Comparison of ENCODE assay signal across 24 cellular contexts in genomic region chr13:74230984-74231443, GRCh38.
DNase-seq lines count a peak whose midpoint lies in the region; ATAC-seq, FAIRE-seq and TF ChIP-seq lines count a peak whose summit lies in the region.
"Had no signal": no experiment of that assay in that cellular context is flagged by ENCODE, and none has a peak within 500 bp of the region (broad histone marks: within the 10 kb centered on the region; RNA-seq: fewer than 3 reads in every experiment).

No MANE protein-coding gene starts in this region.

- peaks cover 2% of the 10 kb centered on the region for H3K9me3 Mint-ChIP-seq in CD4-positive, alpha-beta T cell
- H3K9me3 Mint-ChIP-seq in CD8-positive, alpha-beta memory T cell: no peaks in the 10 kb centered on the region
- peaks cover 7% of the 10 kb centered on the region for H3K9me3 Mint-ChIP-seq in activated T-helper 17 cell treated with anti-CD3 and anti-CD28 coated beads, Interleukin-2, amount 50 U/mL, for 72 hours
- H3K9me3 Mint-ChIP-seq in naive thymus-derived CD4-positive, alpha-beta T cell: peaks cover 0 to 12% (median 4%) of the 10 kb centered on the region in 11 donors
- H3K9me3 Mint-ChIP-seq: endodermal cell had no signal

- ATAC-seq in CD4-positive, alpha-beta T cell (ENCODE audit: poor library complexity): peak; percentile 88
- peak; percentile 97 for ATAC-seq in activated T-helper 17 cell treated with anti-CD3 and anti-CD28 coated beads, Interleukin-2, amount 50 U/mL, for 72 hours (replicated peaks)
- peak; percentile 85 for ATAC-seq in naive thymus-derived CD4-positive, alpha-beta T cell
- ATAC-seq: lower lobe of right lung had no signal

- intact Hi-C loops in CD4-positive, alpha-beta T cell (cut with DNase I, micrococcal nuclease): loop anchor here (5.0 kb wide), 5 partner anchors 36 to 464 kb away; partner anchors contain the start of gene KLF12 (in 1 of the 2)
- intact Hi-C loops in naive thymus-derived CD4-positive, alpha-beta T cell (cut with micrococcal nuclease): loop anchor here (1.0 to 5.0 kb wide), 12 partner anchors 13 to 1449 kb away; partner anchors contain the start of genes DIS3 (in 1 of the 2) and PIBF1 (in 1 of the 2)
- intact Hi-C loops in mammary epithelial cell (cut with micrococcal nuclease): no loop called here
- intact Hi-C loops in kidney (cut with DNase I): no loop called here

- no peak for DNase-seq in CD4-positive, alpha-beta T cell
- DNase-seq in CD8-positive, alpha-beta memory T cell: peak in 2 of 5 donors; percentile 45 to 63
- peak in 7 of 9 donors; percentile 37 to 78 (median 69) for DNase-seq in naive thymus-derived CD4-positive, alpha-beta T cell
- no peak for DNase-seq in effector CD8-positive, alpha-beta T cell (lab: John Stamatoyannopoulos, UW)
- no peak for DNase-seq in mammary epithelial cell
- DNase-seq in kidney: no peak
- DNase-seq: activated B cell treated with CpG ODN at 0.5 μM for 24 hours; brain microvascular endothelial cell; DMS79; endodermal cell; KBM-7; lower lobe of right lung; NCI-H146; NCI-H2171; NCI-H526; nucleus accumbens; stimulated activated CD4-positive, alpha-beta T cell treated with anti-CD3 and anti-CD28 coated beads, Interleukin-4, amount 100 ng/mL, for 1 hour; stimulated activated naive CD4-positive, alpha-beta T cell treated with Interleukin-2 at 50 U/mL for 16 hours; tibial artery had no signal

- no peak overlapping the region for H3K9ac ChIP-seq in mammary epithelial cell (ENCODE audit: insufficient read depth, low read length)
- H3K9ac ChIP-seq in kidney (ENCODE audit: low read length in 2 of 2): no peak overlapping the region

- no TSS peak for BruUV-seq in mammary epithelial cell (replicated peaks; lab: Mats Ljungman, UMichigan)

- H3K27ac ChIP-seq in CD4-positive, alpha-beta T cell (ENCODE audit: low read depth, low read length): peak overlapping the region; percentile 15
- peak overlapping the region; percentile 45 for H3K27ac ChIP-seq in CD8-positive, alpha-beta memory T cell (ENCODE audit: low read depth, low read length)
- H3K27ac ChIP-seq in naive thymus-derived CD4-positive, alpha-beta T cell (ENCODE audit: low read depth, low read length): peak overlapping the region; percentile 70
- H3K27ac ChIP-seq in mammary epithelial cell (ENCODE audit: insufficient read depth, low read depth, low read length) (no peak overlapping the region), kidney (ENCODE audit: low read depth in 2 of 2, low read length in 2 of 2) (no peak overlapping the region)
- H3K27ac ChIP-seq: brain microvascular endothelial cell, lower lobe of right lung, SK-N-MC, tibial artery had no signal

- no peaks in the 10 kb centered on the region for H3K27me3 Mint-ChIP-seq in CD4-positive, alpha-beta T cell
- H3K27me3 Mint-ChIP-seq in CD8-positive, alpha-beta memory T cell: no peaks in the 10 kb centered on the region
- H3K27me3 Mint-ChIP-seq in activated T-helper 17 cell treated with anti-CD3 and anti-CD28 coated beads, Interleukin-2, amount 50 U/mL, for 72 hours: no peaks in the 10 kb centered on the region
- no peaks in the 10 kb centered on the region for H3K27me3 Mint-ChIP-seq in naive thymus-derived CD4-positive, alpha-beta T cell
- H3K27me3 Mint-ChIP-seq: activated B cell treated with CpG ODN at 0.5 μM for 24 hours had no signal

- H3K4me2 ChIP-seq in mammary epithelial cell (ENCODE audit: insufficient read depth, low read depth, low read length): no peak overlapping the region

- 81% methylated on average over 3 of the region's 3 CpGs for WGBS in mammary epithelial cell (ENCODE audit: low coverage, missing lambda C conversion rate)

- no peak for TF ChIP-seq CTCF in CD4-positive, alpha-beta T cell (IDR thresholded peaks at IDR 0.05)
- TF ChIP-seq CTCF in mammary epithelial cell (conservative IDR thresholded peaks at IDR 0.05 in 1 of 2, IDR thresholded peaks at IDR 0.05 in 1 of 2; ENCODE audit: extremely low read depth in 1 of 2, insufficient read depth in 1 of 2, low read depth in 1 of 2, low read length in 2 of 2): no peak
- TF ChIP-seq CTCF in kidney (IDR thresholded peaks at IDR 0.05; ENCODE audit: borderline replicate concordance, extremely low read depth, insufficient read depth): no peak

- no peak overlapping the region for H2AFZ ChIP-seq in mammary epithelial cell (ENCODE audit: low read depth, low read length)

- no peaks in the 10 kb centered on the region for H3K36me3 ChIP-seq in CD8-positive, alpha-beta memory T cell (ENCODE audit: insufficient read depth, low read length)
- no peaks in the 10 kb centered on the region for H3K36me3 ChIP-seq in naive thymus-derived CD4-positive, alpha-beta T cell (ENCODE audit: control insufficient read depth in 2 of 3, insufficient read depth in 3 of 3, low read length in 3 of 3)
- no peaks in the 10 kb centered on the region for H3K36me3 ChIP-seq in mammary epithelial cell (ENCODE audit: insufficient read depth, low read length)
- H3K36me3 ChIP-seq in kidney (ENCODE audit: control insufficient read depth in 1 of 2, insufficient read depth in 2 of 2, low read length in 2 of 2): no peaks in the 10 kb centered on the region
- H3K36me3 ChIP-seq: brain microvascular endothelial cell, lower lobe of right lung, tibial artery had no signal

- peaks cover 18% of the 10 kb centered on the region for H3K36me3 Mint-ChIP-seq in CD4-positive, alpha-beta T cell (ENCODE audit: low read depth)
- H3K36me3 Mint-ChIP-seq in CD8-positive, alpha-beta memory T cell: peaks cover 1 to 6% (median 4%) of the 10 kb centered on the region in 3 donors
- H3K36me3 Mint-ChIP-seq in activated T-helper 17 cell treated with anti-CD3 and anti-CD28 coated beads, Interleukin-2, amount 50 U/mL, for 72 hours (ENCODE audit: low read depth): no peaks in the 10 kb centered on the region
- peaks cover 0 to 20% (median 0%) of the 10 kb centered on the region in 5 donors for H3K36me3 Mint-ChIP-seq in naive thymus-derived CD4-positive, alpha-beta T cell

- H3K27me3 ChIP-seq in CD4-positive, alpha-beta T cell (ENCODE audit: control insufficient read depth, insufficient read depth, low read length): no peaks in the 10 kb centered on the region
- H3K27me3 ChIP-seq in CD8-positive, alpha-beta memory T cell (ENCODE audit: insufficient read depth, low read length, poor library complexity, severe bottlenecking): no peaks in the 10 kb centered on the region
- no peaks in the 10 kb centered on the region for H3K27me3 ChIP-seq in naive thymus-derived CD4-positive, alpha-beta T cell (ENCODE audit: control insufficient read depth in 2 of 2, insufficient read depth in 2 of 2, low read length in 2 of 2)
- no peaks in the 10 kb centered on the region for H3K27me3 ChIP-seq in mammary epithelial cell (ENCODE audit: insufficient read depth, low read length)
- H3K27me3 ChIP-seq: brain microvascular endothelial cell, tibial artery had no signal

- no peaks in the 10 kb centered on the region for H4K20me1 ChIP-seq in mammary epithelial cell (ENCODE audit: insufficient read depth, low read length)

- no peaks in the 10 kb centered on the region for H3K79me2 ChIP-seq in mammary epithelial cell (ENCODE audit: insufficient read depth, low read length)

- POLR2A ChIA-PET in CD4-positive, alpha-beta T cell (lab: Charles Lee): interaction anchor here (0.6 to 6.0 kb wide), 9 partner anchors 12 to 465 kb away, joined by 3 to 37 read pairs (median 5); partner anchors contain the start of gene KLF12
- POLR2A ChIA-PET in CD8-positive, alpha-beta memory T cell (lab: Charles Lee): interaction anchor here (0.6 to 0.8 kb wide), 3 partner anchors 23 to 507 kb away, joined by 3 to 4 read pairs (median 4); no protein-coding TSS in a partner anchor
- POLR2A ChIA-PET in naive thymus-derived CD4-positive, alpha-beta T cell (lab: Charles Lee): interaction anchor here (0.7 to 8.5 kb wide), 14 partner anchors 11 to 1170 kb away, joined by 3 to 115 read pairs (median 4); partner anchors contain the start of gene KLF12

- FAIRE-seq in kidney (lab: Jason Lieb, UNC): no peak
- FAIRE-seq: colon, GM12891, keratinocyte had no signal

- dilution Hi-C loops in mammary epithelial cell (cut with HindIII; ENCODE audit: low sequenced_read_pairs): no loop called here

- H3K4me3 ChIP-seq in CD8-positive, alpha-beta memory T cell (ENCODE audit: low read length): peak overlapping the region; percentile 67
- peak overlapping the region; percentile 61 for H3K4me3 ChIP-seq in naive thymus-derived CD4-positive, alpha-beta T cell (ENCODE audit: low read length)
- H3K4me3 ChIP-seq in mammary epithelial cell (replicated peaks in 1 of 3; ENCODE audit: insufficient read depth in 1 of 3, low read depth in 2 of 3, low read length in 3 of 3): no peak overlapping the region
- H3K4me3 ChIP-seq in kidney (ENCODE audit: low read length in 2 of 2): no peak overlapping the region
- H3K4me3 ChIP-seq: lower lobe of right lung, SK-N-MC, tibial artery had no signal

- peaks cover 36% of the 10 kb centered on the region for H3K4me1 ChIP-seq in CD8-positive, alpha-beta memory T cell (ENCODE audit: insufficient read depth, low read length)
- peaks cover 0 to 29% of the 10 kb centered on the region in 2 donors for H3K4me1 ChIP-seq in naive thymus-derived CD4-positive, alpha-beta T cell (ENCODE audit: control insufficient read depth in 2 of 2, insufficient read depth in 2 of 2, low read length in 2 of 2)
- H3K4me1 ChIP-seq in mammary epithelial cell (ENCODE audit: insufficient read depth, low read length): no peaks in the 10 kb centered on the region
- H3K4me1 ChIP-seq in kidney (ENCODE audit: control insufficient read depth in 1 of 2, insufficient read depth in 1 of 2, low read depth in 1 of 2, low read length in 2 of 2): peaks cover 0 to 5% of the 10 kb centered on the region in 2 donors
- H3K4me1 ChIP-seq: lower lobe of right lung, tibial artery had no signal

- peaks cover 51% of the 10 kb centered on the region for H3K4me1 Mint-ChIP-seq in CD4-positive, alpha-beta T cell (ENCODE audit: low read depth)
- peaks cover 36 to 66% (median 51%) of the 10 kb centered on the region in 3 donors for H3K4me1 Mint-ChIP-seq in CD8-positive, alpha-beta memory T cell
- H3K4me1 Mint-ChIP-seq in activated T-helper 17 cell treated with anti-CD3 and anti-CD28 coated beads, Interleukin-2, amount 50 U/mL, for 72 hours: peaks cover 11% of the 10 kb centered on the region
- H3K4me1 Mint-ChIP-seq in naive thymus-derived CD4-positive, alpha-beta T cell: peaks cover 8 to 62% (median 52%) of the 10 kb centered on the region in 7 donors
- H3K4me1 Mint-ChIP-seq: activated B cell treated with CpG ODN at 0.5 μM for 24 hours had no signal

- in situ Hi-C loops in mammary epithelial cell (cut with MboI; ENCODE audit: low sequenced_read_pairs in 2 of 2): no loop called here

- CTCF ChIA-PET in CD4-positive, alpha-beta T cell (lab: Charles Lee): interaction anchor here (0.7 to 3.8 kb wide), 3 partner anchors 53 to 100 kb away, joined by 3 to 18 read pairs (median 3); no protein-coding TSS in a partner anchor
- CTCF ChIA-PET in CD8-positive, alpha-beta memory T cell (lab: Charles Lee): interaction anchor here (1.0 to 3.5 kb wide), 4 partner anchors 37 to 94 kb away, joined by 3 to 23 read pairs (median 4); no protein-coding TSS in a partner anchor
- CTCF ChIA-PET in naive thymus-derived CD4-positive, alpha-beta T cell (lab: Charles Lee): interaction anchor here (0.7 to 3.1 kb wide), 2 partner anchors 56 to 396 kb away, joined by 3 to 13 read pairs; no protein-coding TSS in a partner anchor
- CTCF ChIA-PET in mammary epithelial cell (lab: Charles Lee; ENCODE audit: low non-redundant PET): no interaction called here

- H3K9me3 ChIP-seq in CD4-positive, alpha-beta T cell (ENCODE audit: control insufficient read depth, low read length): no peaks in the 10 kb centered on the region
- H3K9me3 ChIP-seq in CD8-positive, alpha-beta memory T cell (ENCODE audit: low read length): no peaks in the 10 kb centered on the region
- no peaks in the 10 kb centered on the region for H3K9me3 ChIP-seq in naive thymus-derived CD4-positive, alpha-beta T cell (ENCODE audit: control insufficient read depth in 2 of 3, low read length in 3 of 3)
- H3K9me3 ChIP-seq in mammary epithelial cell (replicated peaks; ENCODE audit: insufficient read depth, low read length) (no peaks in the 10 kb centered on the region), kidney (ENCODE audit: control insufficient read depth in 1 of 2, low read length in 2 of 2) (no peaks in the 10 kb centered on the region)
- H3K9me3 ChIP-seq: lower lobe of right lung, tibial artery had no signal

- H3K27ac Mint-ChIP-seq in CD4-positive, alpha-beta T cell: peak overlapping the region; percentile 90
- peak overlapping the region; percentile 30 to 97 (median 80) for H3K27ac Mint-ChIP-seq in CD8-positive, alpha-beta memory T cell
- peak overlapping the region; percentile 13 for H3K27ac Mint-ChIP-seq in activated T-helper 17 cell treated with anti-CD3 and anti-CD28 coated beads, Interleukin-2, amount 50 U/mL, for 72 hours
- H3K27ac Mint-ChIP-seq in naive thymus-derived CD4-positive, alpha-beta T cell: peak overlapping the region; percentile 86 to 97 (median 90)
- H3K27ac Mint-ChIP-seq: activated B cell treated with CpG ODN at 0.5 μM for 24 hours, endodermal cell had no signal

- H3K4me3 Mint-ChIP-seq in CD4-positive, alpha-beta T cell: peak overlapping the region; percentile 79
- peak overlapping the region; percentile 84 to 91 (median 89) for H3K4me3 Mint-ChIP-seq in CD8-positive, alpha-beta memory T cell
- H3K4me3 Mint-ChIP-seq in activated T-helper 17 cell treated with anti-CD3 and anti-CD28 coated beads, Interleukin-2, amount 50 U/mL, for 72 hours: peak overlapping the region; percentile 61
- H3K4me3 Mint-ChIP-seq in naive thymus-derived CD4-positive, alpha-beta T cell: peak overlapping the region; percentile 72 to 87 (median 84)
- H3K4me3 Mint-ChIP-seq: activated B cell treated with CpG ODN at 0.5 μM for 24 hours, endodermal cell had no signal

Comparison
In these comparisons a context has a peak if more than half of its experiments do, and no peak if none do; other contexts are left out.
1. DNase-seq: peak in naive thymus-derived CD4-positive, alpha-beta T cell (7 of 9); none in CD4-positive, alpha-beta T cell (0 of 10), effector CD8-positive, alpha-beta T cell (single experiment), mammary epithelial cell (single experiment) and kidney (single experiment).
2. H3K27ac ChIP-seq: peak in CD4-positive, alpha-beta T cell (single experiment), CD8-positive, alpha-beta memory T cell (single experiment) and naive thymus-derived CD4-positive, alpha-beta T cell (single experiment); none in mammary epithelial cell (single experiment) and kidney (0 of 2).
3. H3K27ac Mint-ChIP-seq: peak in every context shown above with its lines; median percentile 90 in CD4-positive, alpha-beta T cell; 90 in naive thymus-derived CD4-positive, alpha-beta T cell; 80 in CD8-positive, alpha-beta memory T cell; 13 in activated T-helper 17 cell treated with anti-CD3 and anti-CD28 coated beads, Interleukin-2, amount 50 U/mL, for 72 hours.
4. H3K4me3 ChIP-seq: peak in CD8-positive, alpha-beta memory T cell (single experiment) and naive thymus-derived CD4-positive, alpha-beta T cell (single experiment); none in mammary epithelial cell (0 of 3) and kidney (0 of 2).
5. intact Hi-C loops: an anchor here in CD4-positive, alpha-beta T cell (5.0 kb wide) and naive thymus-derived CD4-positive, alpha-beta T cell (1.0 to 5.0 kb wide); none called in mammary epithelial cell and kidney.
6. Peak in every context shown above with its lines, with median percentiles within 50 percentile points of each other: ATAC-seq and H3K4me3 Mint-ChIP-seq.